ENCODE assay signal across 1 cellular context in the genomic region with DNA sequence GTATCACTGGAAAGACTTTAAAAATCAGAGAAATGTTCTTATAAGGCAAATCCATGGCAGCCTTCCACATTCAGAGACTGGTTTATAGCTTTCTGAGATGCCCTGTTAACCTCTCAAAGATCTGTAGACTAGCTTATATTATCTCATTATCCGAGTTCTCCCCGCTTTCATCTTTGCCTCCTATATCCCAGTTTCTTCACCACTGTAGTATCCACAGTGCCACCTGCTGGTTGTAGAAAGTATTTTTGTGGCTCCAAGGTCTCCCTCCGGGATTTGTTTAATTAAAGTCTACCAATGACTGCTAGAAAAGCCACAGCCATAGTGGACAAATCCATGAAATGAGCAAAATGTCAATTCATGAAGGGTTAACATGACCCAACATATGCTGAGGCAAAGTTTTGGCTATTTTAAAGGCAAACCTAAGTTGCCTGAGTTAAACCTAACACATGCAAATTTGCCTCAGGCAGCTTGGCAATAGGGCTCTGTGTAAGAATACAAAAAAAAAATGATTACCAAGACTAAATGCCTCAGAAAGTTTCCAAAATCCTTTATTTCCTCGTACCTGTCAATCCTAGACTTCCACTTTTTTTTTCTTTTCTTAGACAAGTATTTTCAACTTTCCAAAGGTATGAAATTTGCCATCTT.
TF ChIP-seq lines count a peak whose summit lies in the region.

No MANE protein-coding gene starts in this region.

TF ChIP-seq in HepG2, 621 proteins besides CTCF, POLR2A, EP300 and RAD21 (continued from another document):
- TF ChIP-seq, protein P1, sequence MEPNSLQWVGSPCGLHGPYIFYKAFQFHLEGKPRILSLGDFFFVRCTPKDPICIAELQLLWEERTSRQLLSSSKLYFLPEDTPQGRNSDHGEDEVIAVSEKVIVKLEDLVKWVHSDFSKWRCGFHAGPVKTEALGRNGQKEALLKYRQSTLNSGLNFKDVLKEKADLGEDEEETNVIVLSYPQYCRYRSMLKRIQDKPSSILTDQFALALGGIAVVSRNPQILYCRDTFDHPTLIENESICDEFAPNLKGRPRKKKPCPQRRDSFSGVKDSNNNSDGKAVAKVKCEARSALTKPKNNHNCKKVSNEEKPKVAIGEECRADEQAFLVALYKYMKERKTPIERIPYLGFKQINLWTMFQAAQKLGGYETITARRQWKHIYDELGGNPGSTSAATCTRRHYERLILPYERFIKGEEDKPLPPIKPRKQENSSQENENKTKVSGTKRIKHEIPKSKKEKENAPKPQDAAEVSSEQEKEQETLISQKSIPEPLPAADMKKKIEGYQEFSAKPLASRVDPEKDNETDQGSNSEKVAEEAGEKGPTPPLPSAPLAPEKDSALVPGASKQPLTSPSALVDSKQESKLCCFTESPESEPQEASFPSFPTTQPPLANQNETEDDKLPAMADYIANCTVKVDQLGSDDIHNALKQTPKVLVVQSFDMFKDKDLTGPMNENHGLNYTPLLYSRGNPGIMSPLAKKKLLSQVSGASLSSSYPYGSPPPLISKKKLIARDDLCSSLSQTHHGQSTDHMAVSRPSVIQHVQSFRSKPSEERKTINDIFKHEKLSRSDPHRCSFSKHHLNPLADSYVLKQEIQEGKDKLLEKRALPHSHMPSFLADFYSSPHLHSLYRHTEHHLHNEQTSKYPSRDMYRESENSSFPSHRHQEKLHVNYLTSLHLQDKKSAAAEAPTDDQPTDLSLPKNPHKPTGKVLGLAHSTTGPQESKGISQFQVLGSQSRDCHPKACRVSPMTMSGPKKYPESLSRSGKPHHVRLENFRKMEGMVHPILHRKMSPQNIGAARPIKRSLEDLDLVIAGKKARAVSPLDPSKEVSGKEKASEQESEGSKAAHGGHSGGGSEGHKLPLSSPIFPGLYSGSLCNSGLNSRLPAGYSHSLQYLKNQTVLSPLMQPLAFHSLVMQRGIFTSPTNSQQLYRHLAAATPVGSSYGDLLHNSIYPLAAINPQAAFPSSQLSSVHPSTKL (CRISPR knock-in tag; IDR thresholded peaks at IDR 0.05) = peak; percentile 41; the same call in 1 of the 2 replicates
- TF ChIP-seq, protein P2, sequence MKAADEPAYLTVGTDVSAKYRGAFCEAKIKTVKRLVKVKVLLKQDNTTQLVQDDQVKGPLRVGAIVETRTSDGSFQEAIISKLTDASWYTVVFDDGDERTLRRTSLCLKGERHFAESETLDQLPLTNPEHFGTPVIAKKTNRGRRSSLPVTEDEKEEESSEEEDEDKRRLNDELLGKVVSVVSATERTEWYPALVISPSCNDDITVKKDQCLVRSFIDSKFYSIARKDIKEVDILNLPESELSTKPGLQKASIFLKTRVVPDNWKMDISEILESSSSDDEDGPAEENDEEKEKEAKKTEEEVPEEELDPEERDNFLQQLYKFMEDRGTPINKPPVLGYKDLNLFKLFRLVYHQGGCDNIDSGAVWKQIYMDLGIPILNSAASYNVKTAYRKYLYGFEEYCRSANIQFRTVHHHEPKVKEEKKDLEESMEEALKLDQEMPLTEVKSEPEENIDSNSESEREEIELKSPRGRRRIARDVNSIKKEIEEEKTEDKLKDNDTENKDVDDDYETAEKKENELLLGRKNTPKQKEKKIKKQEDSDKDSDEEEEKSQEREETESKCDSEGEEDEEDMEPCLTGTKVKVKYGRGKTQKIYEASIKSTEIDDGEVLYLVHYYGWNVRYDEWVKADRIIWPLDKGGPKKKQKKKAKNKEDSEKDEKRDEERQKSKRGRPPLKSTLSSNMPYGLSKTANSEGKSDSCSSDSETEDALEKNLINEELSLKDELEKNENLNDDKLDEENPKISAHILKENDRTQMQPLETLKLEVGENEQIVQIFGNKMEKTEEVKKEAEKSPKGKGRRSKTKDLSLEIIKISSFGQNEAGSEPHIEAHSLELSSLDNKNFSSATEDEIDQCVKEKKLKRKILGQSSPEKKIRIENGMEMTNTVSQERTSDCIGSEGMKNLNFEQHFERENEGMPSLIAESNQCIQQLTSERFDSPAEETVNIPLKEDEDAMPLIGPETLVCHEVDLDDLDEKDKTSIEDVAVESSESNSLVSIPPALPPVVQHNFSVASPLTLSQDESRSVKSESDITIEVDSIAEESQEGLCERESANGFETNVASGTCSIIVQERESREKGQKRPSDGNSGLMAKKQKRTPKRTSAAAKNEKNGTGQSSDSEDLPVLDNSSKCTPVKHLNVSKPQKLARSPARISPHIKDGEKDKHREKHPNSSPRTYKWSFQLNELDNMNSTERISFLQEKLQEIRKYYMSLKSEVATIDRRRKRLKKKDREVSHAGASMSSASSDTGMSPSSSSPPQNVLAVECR (CRISPR knock-in tag; IDR thresholded peaks at IDR 0.05; ENCODE audit: borderline replicate concordance) = 0 out of 2 replicates have a peak, but pooled peaks have one; percentile 1
- TF ChIP-seq ZNF75D (CRISPR knock-in tag; IDR thresholded peaks at IDR 0.05; ENCODE audit: borderline replicate concordance) (no peak), ZNF292 (CRISPR knock-in tag; IDR thresholded peaks at IDR 0.05; ENCODE audit: borderline replicate concordance, low read depth) (peak; percentile 7; the same call in 1 of the 2 replicates), ZKSCAN8 (CRISPR knock-in tag; IDR thresholded peaks at IDR 0.05; ENCODE audit: borderline replicate concordance) (peak; percentile 62; the same call in 1 of the 2 replicates), TCF12 (IDR thresholded peaks at IDR 0.05) (no peak), TCF12 (CRISPR knock-in tag; IDR thresholded peaks at IDR 0.05) (no peak), RBFOX2 (IDR thresholded peaks at IDR 0.05; ENCODE audit: low read depth, low read length) (no peak), DMAP1 (CRISPR knock-in tag; IDR thresholded peaks at IDR 0.05) (no peak), ZIK1 (CRISPR knock-in tag; IDR thresholded peaks at IDR 0.05; ENCODE audit: borderline replicate concordance, low read depth) (no peak), ZNF775 (CRISPR knock-in tag; IDR thresholded peaks at IDR 0.05; ENCODE audit: borderline replicate concordance) (0 out of 2 replicates have a peak, but pooled peaks have one; percentile 32), MAFK (conservative IDR thresholded peaks at IDR 0.05 in 1 of 2, IDR thresholded peaks at IDR 0.05 in 1 of 2; ENCODE audit: low read length in 2 of 2) (no peak), FOSL2 (CRISPR knock-in tag; IDR thresholded peaks at IDR 0.05) (0 out of 2 replicates have a peak, but pooled peaks have one; percentile 18), HOXA3 (CRISPR knock-in tag; IDR thresholded peaks at IDR 0.05) (no peak), SMC3 (IDR thresholded peaks at IDR 0.05; ENCODE audit: low read length) (peak; percentile 94), RARA (CRISPR knock-in tag; IDR thresholded peaks at IDR 0.05) (peak; percentile 43; the same call in 1 of the 2 replicates), ISL2 (CRISPR knock-in tag; IDR thresholded peaks at IDR 0.05) (peak; percentile 57; the same call in 1 of the 2 replicates), KAT8 (CRISPR knock-in tag; IDR thresholded peaks at IDR 0.05) (no peak; the same call in 1 of the 2 replicates), MBNL3 (CRISPR knock-in tag; conservative IDR thresholded peaks at IDR 0.05) (no peak), NR2F6 (IDR thresholded peaks at IDR 0.05) (peak; percentile 39; the same call in 1 of the 2 replicates), NR2F6 (CRISPR knock-in tag; IDR thresholded peaks at IDR 0.05) (peak; percentile 55; the same call in 1 of the 2 replicates), TCF7L2 (IDR thresholded peaks at IDR 0.05; ENCODE audit: low read depth, low read length) (peak; percentile 55; the same call in 1 of the 2 replicates), SETDB1 (CRISPR knock-in tag; IDR thresholded peaks at IDR 0.05; ENCODE audit: borderline replicate concordance) (no peak), STAG1 (CRISPR knock-in tag; IDR thresholded peaks at IDR 0.05) (peak; percentile 91), TCF7 (IDR thresholded peaks at IDR 0.05; ENCODE audit: low read depth) (peak; percentile 72), ZNF331 (CRISPR knock-in tag; IDR thresholded peaks at IDR 0.05) (no peak; the same call in 1 of the 2 replicates), NR2F2 (IDR thresholded peaks at IDR 0.05; ENCODE audit: borderline replicate concordance, low read depth) (peak; percentile 50; the same call in 1 of the 2 replicates), ASH2L (IDR thresholded peaks at IDR 0.05; ENCODE audit: insufficient read length, low read depth, low read length) (peak; percentile 32), MIER2 (CRISPR knock-in tag; IDR thresholded peaks at IDR 0.05) (no peak), CEBPG (CRISPR knock-in tag; IDR thresholded peaks at IDR 0.05) (peak; percentile 37; the same call in 1 of the 2 replicates), IRF2 (CRISPR knock-in tag; IDR thresholded peaks at IDR 0.05) (peak; percentile 33; the same call in 1 of the 2 replicates), MED1 (CRISPR knock-in tag; IDR thresholded peaks at IDR 0.05) (peak; percentile 81), KLF9 (CRISPR knock-in tag; IDR thresholded peaks at IDR 0.05; ENCODE audit: low read depth) (no peak), SMAD3 (CRISPR knock-in tag; IDR thresholded peaks at IDR 0.05) (peak; percentile 35; the same call in 1 of the 2 replicates), ISX (CRISPR knock-in tag; conservative IDR thresholded peaks at IDR 0.05) (no peak), ZNF761 (CRISPR knock-in tag; conservative IDR thresholded peaks at IDR 0.05) (no peak), GATAD1 (CRISPR knock-in tag; IDR thresholded peaks at IDR 0.05) (no peak), TAF1 (CRISPR knock-in tag; IDR thresholded peaks at IDR 0.05) (no peak), HNF4A (CRISPR knock-in tag; IDR thresholded peaks at IDR 0.05) (0 out of 2 replicates have a peak, but pooled peaks have one; percentile 29)
- TF ChIP-seq, protein P3, sequence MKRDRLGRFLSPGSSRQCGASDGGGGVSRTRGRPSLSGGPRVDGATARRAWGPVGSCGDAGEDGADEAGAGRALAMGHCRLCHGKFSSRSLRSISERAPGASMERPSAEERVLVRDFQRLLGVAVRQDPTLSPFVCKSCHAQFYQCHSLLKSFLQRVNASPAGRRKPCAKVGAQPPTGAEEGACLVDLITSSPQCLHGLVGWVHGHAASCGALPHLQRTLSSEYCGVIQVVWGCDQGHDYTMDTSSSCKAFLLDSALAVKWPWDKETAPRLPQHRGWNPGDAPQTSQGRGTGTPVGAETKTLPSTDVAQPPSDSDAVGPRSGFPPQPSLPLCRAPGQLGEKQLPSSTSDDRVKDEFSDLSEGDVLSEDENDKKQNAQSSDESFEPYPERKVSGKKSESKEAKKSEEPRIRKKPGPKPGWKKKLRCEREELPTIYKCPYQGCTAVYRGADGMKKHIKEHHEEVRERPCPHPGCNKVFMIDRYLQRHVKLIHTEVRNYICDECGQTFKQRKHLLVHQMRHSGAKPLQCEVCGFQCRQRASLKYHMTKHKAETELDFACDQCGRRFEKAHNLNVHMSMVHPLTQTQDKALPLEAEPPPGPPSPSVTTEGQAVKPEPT (CRISPR knock-in tag; IDR thresholded peaks at IDR 0.05; ENCODE audit: low read depth) = no peak
- TF ChIP-seq, protein P4, sequence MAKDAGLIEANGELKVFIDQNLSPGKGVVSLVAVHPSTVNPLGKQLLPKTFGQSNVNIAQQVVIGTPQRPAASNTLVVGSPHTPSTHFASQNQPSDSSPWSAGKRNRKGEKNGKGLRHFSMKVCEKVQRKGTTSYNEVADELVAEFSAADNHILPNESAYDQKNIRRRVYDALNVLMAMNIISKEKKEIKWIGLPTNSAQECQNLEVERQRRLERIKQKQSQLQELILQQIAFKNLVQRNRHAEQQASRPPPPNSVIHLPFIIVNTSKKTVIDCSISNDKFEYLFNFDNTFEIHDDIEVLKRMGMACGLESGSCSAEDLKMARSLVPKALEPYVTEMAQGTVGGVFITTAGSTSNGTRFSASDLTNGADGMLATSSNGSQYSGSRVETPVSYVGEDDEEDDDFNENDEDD (CRISPR knock-in tag; IDR thresholded peaks at IDR 0.05; ENCODE audit: borderline replicate concordance) = no peak
- TF ChIP-seq, protein P5, sequence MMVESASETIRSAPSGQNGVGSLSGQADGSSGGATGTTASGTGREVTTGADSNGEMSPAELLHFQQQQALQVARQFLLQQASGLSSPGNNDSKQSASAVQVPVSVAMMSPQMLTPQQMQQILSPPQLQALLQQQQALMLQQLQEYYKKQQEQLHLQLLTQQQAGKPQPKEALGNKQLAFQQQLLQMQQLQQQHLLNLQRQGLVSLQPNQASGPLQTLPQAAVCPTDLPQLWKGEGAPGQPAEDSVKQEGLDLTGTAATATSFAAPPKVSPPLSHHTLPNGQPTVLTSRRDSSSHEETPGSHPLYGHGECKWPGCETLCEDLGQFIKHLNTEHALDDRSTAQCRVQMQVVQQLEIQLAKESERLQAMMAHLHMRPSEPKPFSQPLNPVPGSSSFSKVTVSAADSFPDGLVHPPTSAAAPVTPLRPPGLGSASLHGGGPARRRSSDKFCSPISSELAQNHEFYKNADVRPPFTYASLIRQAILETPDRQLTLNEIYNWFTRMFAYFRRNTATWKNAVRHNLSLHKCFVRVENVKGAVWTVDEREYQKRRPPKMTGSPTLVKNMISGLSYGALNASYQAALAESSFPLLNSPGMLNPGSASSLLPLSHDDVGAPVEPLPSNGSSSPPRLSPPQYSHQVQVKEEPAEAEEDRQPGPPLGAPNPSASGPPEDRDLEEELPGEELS (CRISPR knock-in tag; IDR thresholded peaks at IDR 0.05) = peak; percentile 27; the same call in 1 of the 2 replicates
- TF ChIP-seq, protein P6, sequence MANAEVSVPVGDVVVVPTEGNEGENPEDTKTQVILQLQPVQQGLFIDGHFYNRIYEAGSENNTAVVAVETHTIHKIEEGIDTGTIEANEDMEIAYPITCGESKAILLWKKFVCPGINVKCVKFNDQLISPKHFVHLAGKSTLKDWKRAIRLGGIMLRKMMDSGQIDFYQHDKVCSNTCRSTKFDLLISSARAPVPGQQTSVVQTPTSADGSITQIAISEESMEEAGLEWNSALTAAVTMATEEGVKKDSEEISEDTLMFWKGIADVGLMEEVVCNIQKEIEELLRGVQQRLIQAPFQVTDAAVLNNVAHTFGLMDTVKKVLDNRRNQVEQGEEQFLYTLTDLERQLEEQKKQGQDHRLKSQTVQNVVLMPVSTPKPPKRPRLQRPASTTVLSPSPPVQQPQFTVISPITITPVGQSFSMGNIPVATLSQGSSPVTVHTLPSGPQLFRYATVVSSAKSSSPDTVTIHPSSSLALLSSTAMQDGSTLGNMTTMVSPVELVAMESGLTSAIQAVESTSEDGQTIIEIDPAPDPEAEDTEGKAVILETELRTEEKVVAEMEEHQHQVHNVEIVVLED (CRISPR knock-in tag; IDR thresholded peaks at IDR 0.05; ENCODE audit: borderline replicate concordance) = no peak
- TF ChIP-seq, protein P7, sequence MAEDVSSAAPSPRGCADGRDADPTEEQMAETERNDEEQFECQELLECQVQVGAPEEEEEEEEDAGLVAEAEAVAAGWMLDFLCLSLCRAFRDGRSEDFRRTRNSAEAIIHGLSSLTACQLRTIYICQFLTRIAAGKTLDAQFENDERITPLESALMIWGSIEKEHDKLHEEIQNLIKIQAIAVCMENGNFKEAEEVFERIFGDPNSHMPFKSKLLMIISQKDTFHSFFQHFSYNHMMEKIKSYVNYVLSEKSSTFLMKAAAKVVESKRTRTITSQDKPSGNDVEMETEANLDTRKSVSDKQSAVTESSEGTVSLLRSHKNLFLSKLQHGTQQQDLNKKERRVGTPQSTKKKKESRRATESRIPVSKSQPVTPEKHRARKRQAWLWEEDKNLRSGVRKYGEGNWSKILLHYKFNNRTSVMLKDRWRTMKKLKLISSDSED (CRISPR knock-in tag; IDR thresholded peaks at IDR 0.05) = no peak
TF ChIP-seq in HepG2: peak in this region for 43.
